Comparison of ENCODE assay signal across 10 cellular contexts in genomic region chr3:142117052-142117451, GRCh38. TPM values are rescaled to one million over a fixed set of nuclear protein-coding genes. Genes with fewer than 3 reads are reported as not detected.
A peak's percentile ranks its signal among the peaks of the same experiment; 100 is the strongest.
DNase-seq lines count a peak whose midpoint lies in the region; ATAC-seq and TF ChIP-seq lines count a peak whose summit lies in the region.
"Had no signal": no experiment of that assay in that cellular context is flagged by ENCODE, and none has a peak within 500 bp of the region (broad histone marks: within the 10 kb centered on the region; RNA-seq: fewer than 3 reads in every experiment).

No MANE protein-coding gene starts in this region.

- TF ChIP-seq CTCF in HEK293 (tag by site-specific recombination; IDR thresholded peaks at IDR 0.05) (no peak), mammary epithelial cell (conservative IDR thresholded peaks at IDR 0.05 in 1 of 2, IDR thresholded peaks at IDR 0.05 in 1 of 2; ENCODE audit: extremely low read depth in 1 of 2, insufficient read depth in 1 of 2, low read depth in 1 of 2, low read length in 2 of 2) (no peak)

- peak; percentile 99 for DNase-seq in NCI-H2107 treated with DMSO at 0.1 percent for 48 hours (lab: John Stamatoyannopoulos, UW; ENCODE audit: unreplicated experiment)
- DNase-seq in mammary epithelial cell: peak; percentile 78
- peak; percentile 8 for DNase-seq in non-pigmented ciliary epithelial cell (ENCODE audit: low read depth)
- no peak for DNase-seq in activated CD4-positive, alpha-beta memory T cell treated with anti-CD3 and anti-CD28 coated beads, Interleukin-2, amount 10 ng/mL, durations not matched to agents 7 days and 5 days
- DNase-seq in HEK293T (ENCODE audit: extremely low spot score): no peak
- DNase-seq: Kasumi-1, WERI-Rb-1 had no signal

- BruUV-seq in mammary epithelial cell (replicated peaks; lab: Mats Ljungman, UMichigan): no TSS peak

- dilution Hi-C loops in mammary epithelial cell (cut with HindIII; ENCODE audit: low sequenced_read_pairs): no loop called here

- H3K4me3 Mint-ChIP-seq in activated CD4-positive, alpha-beta memory T cell treated with anti-CD3 and anti-CD28 coated beads, Interleukin-2, amount 10 ng/mL, durations not matched to agents 7 days and 5 days: no peak overlapping the region

- no peak overlapping the region for H2AFZ ChIP-seq in mammary epithelial cell (ENCODE audit: low read depth, low read length)

- in situ Hi-C loops in mammary epithelial cell (cut with MboI; ENCODE audit: low sequenced_read_pairs in 2 of 2): no loop called here

- H3K4me2 ChIP-seq in mammary epithelial cell (ENCODE audit: insufficient read depth, low read depth, low read length): no peak overlapping the region

- CTCF ChIA-PET in HEK293 (lab: Yijun Ruan, JAX) (no interaction called here), mammary epithelial cell (lab: Charles Lee; ENCODE audit: low non-redundant PET) (no interaction called here), HEK293T (lab: Yijun Ruan, JAX) (no interaction called here)
- CTCF ChIA-PET in activated CD4-positive, alpha-beta memory T cell treated with anti-CD3 and anti-CD28 coated beads, Interleukin-2, amount 10 ng/mL, durations not matched to agents 7 days and 5 days (lab: Charles Lee): no interaction called here

- H3K9me3 Mint-ChIP-seq in activated CD4-positive, alpha-beta memory T cell treated with anti-CD3 and anti-CD28 coated beads, Interleukin-2, amount 10 ng/mL, durations not matched to agents 7 days and 5 days: peaks cover 2% of the 10 kb centered on the region

- H3K4me3 ChIP-seq in HEK293 (ENCODE audit: low read depth, low read length) (no peak overlapping the region), mammary epithelial cell (replicated peaks in 1 of 3; ENCODE audit: insufficient read depth in 1 of 3, low read depth in 2 of 3, low read length in 3 of 3) (no peak overlapping the region)
- H3K4me3 ChIP-seq: skin epidermis had no signal

- H4K20me1 ChIP-seq in mammary epithelial cell (ENCODE audit: insufficient read depth, low read length): no peaks in the 10 kb centered on the region

- H3K4me1 ChIP-seq in HEK293 (ENCODE audit: control insufficient read depth, insufficient read depth, low read length) (peaks cover 2% of the 10 kb centered on the region; the same call in 1 of the 2 replicates), mammary epithelial cell (ENCODE audit: insufficient read depth, low read length) (peaks cover 5% of the 10 kb centered on the region)

- intact Hi-C loops in mammary epithelial cell (cut with micrococcal nuclease): no loop called here

- POLR2A ChIA-PET in HEK293 (lab: Yijun Ruan, JAX): no interaction called here
- POLR2A ChIA-PET in activated CD4-positive, alpha-beta memory T cell treated with anti-CD3 and anti-CD28 coated beads, Interleukin-2, amount 10 ng/mL, durations not matched to agents 7 days and 5 days (lab: Charles Lee): no interaction called here
- POLR2A ChIA-PET in HEK293T (lab: Yijun Ruan, JAX): no interaction called here

- no peaks in the 10 kb centered on the region for H3K36me3 ChIP-seq in HEK293 (ENCODE audit: control insufficient read depth in 2 of 2, insufficient read depth in 1 of 2, low read length in 2 of 2)
- no peaks in the 10 kb centered on the region for H3K36me3 ChIP-seq in mammary epithelial cell (ENCODE audit: insufficient read depth, low read length)
- H3K36me3 ChIP-seq: WERI-Rb-1 had no signal

- no peak overlapping the region for H3K9ac ChIP-seq in mammary epithelial cell (ENCODE audit: insufficient read depth, low read length)

- H3K27ac ChIP-seq in HEK293 (ENCODE audit: extremely low read depth, low read depth, low read length) (no peak overlapping the region), mammary epithelial cell (ENCODE audit: insufficient read depth, low read depth, low read length) (no peak overlapping the region)
- H3K27ac ChIP-seq: skin epidermis, WERI-Rb-1 had no signal

- H3K27me3 Mint-ChIP-seq in activated CD4-positive, alpha-beta memory T cell treated with anti-CD3 and anti-CD28 coated beads, Interleukin-2, amount 10 ng/mL, durations not matched to agents 7 days and 5 days: no peaks in the 10 kb centered on the region

- H3K79me2 ChIP-seq in mammary epithelial cell (ENCODE audit: insufficient read depth, low read length): peaks cover 2% of the 10 kb centered on the region

- H3K4me1 Mint-ChIP-seq in activated CD4-positive, alpha-beta memory T cell treated with anti-CD3 and anti-CD28 coated beads, Interleukin-2, amount 10 ng/mL, durations not matched to agents 7 days and 5 days: peaks cover 3% of the 10 kb centered on the region

- WGBS in mammary epithelial cell (ENCODE audit: low coverage, missing lambda C conversion rate): 14% methylated on average over 5 of the region's 5 CpGs

- no peaks in the 10 kb centered on the region for H3K9me3 ChIP-seq in HEK293 (ENCODE audit: control insufficient read depth, insufficient read depth, low read depth, low read length)
- H3K9me3 ChIP-seq in mammary epithelial cell (replicated peaks; ENCODE audit: insufficient read depth, low read length): no peaks in the 10 kb centered on the region

- H3K27ac Mint-ChIP-seq in activated CD4-positive, alpha-beta memory T cell treated with anti-CD3 and anti-CD28 coated beads, Interleukin-2, amount 10 ng/mL, durations not matched to agents 7 days and 5 days: no peak overlapping the region

- H3K27me3 ChIP-seq in mammary epithelial cell (ENCODE audit: insufficient read depth, low read length): no peaks in the 10 kb centered on the region

- H3K36me3 Mint-ChIP-seq in activated CD4-positive, alpha-beta memory T cell treated with anti-CD3 and anti-CD28 coated beads, Interleukin-2, amount 10 ng/mL, durations not matched to agents 7 days and 5 days (ENCODE audit: low read depth): no peaks in the 10 kb centered on the region

- ATAC-seq in GM21447 (IDR thresholded peaks at IDR 0.05; ENCODE audit: unreplicated experiment): no peak

TF ChIP-seq in HEK293, 187 proteins besides CTCF, POLR2A, EP300 and RAD21:
- TF ChIP-seq, protein P1, sequence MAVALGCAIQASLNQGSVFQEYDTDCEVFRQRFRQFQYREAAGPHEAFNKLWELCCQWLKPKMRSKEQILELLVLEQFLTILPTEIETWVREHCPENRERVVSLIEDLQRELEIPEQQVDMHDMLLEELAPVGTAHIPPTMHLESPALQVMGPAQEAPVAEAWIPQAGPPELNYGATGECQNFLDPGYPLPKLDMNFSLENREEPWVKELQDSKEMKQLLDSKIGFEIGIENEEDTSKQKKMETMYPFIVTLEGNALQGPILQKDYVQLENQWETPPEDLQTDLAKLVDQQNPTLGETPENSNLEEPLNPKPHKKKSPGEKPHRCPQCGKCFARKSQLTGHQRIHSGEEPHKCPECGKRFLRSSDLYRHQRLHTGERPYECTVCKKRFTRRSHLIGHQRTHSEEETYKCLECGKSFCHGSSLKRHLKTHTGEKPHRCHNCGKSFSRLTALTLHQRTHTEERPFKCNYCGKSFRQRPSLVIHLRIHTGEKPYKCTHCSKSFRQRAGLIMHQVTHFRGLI (tag by site-specific recombination; IDR thresholded peaks at IDR 0.05): no peak
- 0 out of 2 replicates have a peak, but pooled peaks have one; percentile 25 for TF ChIP-seq ZXDB (tag by site-specific recombination; IDR thresholded peaks at IDR 0.05)

TF ChIP-seq in HEK293T, 16 proteins besides CTCF, POLR2A, EP300 and RAD21:
- TF ChIP-seq SP1 (IDR thresholded peaks at IDR 0.05) (no peak), TARDBP (IDR thresholded peaks at IDR 0.05) (no peak), FOXK2 (IDR thresholded peaks at IDR 0.05) (no peak)
- TF ChIP-seq, protein P2, sequence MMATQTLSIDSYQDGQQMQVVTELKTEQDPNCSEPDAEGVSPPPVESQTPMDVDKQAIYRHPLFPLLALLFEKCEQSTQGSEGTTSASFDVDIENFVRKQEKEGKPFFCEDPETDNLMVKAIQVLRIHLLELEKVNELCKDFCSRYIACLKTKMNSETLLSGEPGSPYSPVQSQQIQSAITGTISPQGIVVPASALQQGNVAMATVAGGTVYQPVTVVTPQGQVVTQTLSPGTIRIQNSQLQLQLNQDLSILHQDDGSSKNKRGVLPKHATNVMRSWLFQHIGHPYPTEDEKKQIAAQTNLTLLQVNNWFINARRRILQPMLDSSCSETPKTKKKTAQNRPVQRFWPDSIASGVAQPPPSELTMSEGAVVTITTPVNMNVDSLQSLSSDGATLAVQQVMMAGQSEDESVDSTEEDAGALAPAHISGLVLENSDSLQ (IDR thresholded peaks at IDR 0.05): no peak

RNA-seq across cellular contexts. Expression of gene TFDP2, which starts 32.3 kb away (rescaled TPM):
- total RNA-seq in mammary epithelial cell: 10 to 100 TPM; 28.6 to 48.5 TPM
- polyA plus RNA-seq in mammary epithelial cell: 26.8 TPM
- polyA minus RNA-seq in mammary epithelial cell: 25.3 TPM
- 10 to 100 TPM; 21.2 to 22.8 TPM for total RNA-seq in activated CD4-positive, alpha-beta memory T cell treated with anti-CD3 and anti-CD28 coated beads, Interleukin-2, amount 10 ng/mL, durations not matched to agents 7 days and 5 days

Comparison
In these comparisons a context has a peak if more than half of its experiments do, and no peak if none do; other contexts are left out.
1. DNase-seq: peak in NCI-H2107 treated with DMSO at 0.1 percent for 48 hours (single experiment), mammary epithelial cell (single experiment) and non-pigmented ciliary epithelial cell (single experiment); none in activated CD4-positive, alpha-beta memory T cell treated with anti-CD3 and anti-CD28 coated beads, Interleukin-2, amount 10 ng/mL, durations not matched to agents 7 days and 5 days (single experiment) and HEK293T (single experiment).